ENCODE assay signal across 12 cellular contexts in the genomic region with DNA sequence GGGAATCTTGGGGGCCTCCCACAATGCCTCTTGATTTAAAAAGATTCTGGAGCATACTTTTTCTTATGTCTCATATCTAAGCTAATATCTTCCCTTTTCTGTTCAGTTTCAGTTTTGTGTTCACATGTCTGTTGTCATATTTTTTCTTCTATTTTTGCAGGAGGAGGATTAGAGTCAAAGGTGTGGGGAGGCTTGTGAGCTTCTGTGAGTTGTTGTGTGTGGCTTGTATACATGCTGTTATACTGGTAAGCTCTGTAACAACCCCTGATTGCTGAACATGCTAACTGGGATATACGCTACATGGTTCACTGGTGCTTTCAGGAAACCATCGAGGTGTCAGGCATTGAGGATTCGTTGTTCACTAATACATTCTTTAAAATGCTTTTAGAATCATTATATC.
A peak's percentile ranks its signal among the peaks of the same experiment; 100 is the strongest.
DNase-seq lines count a peak whose midpoint lies in the region; ATAC-seq and TF ChIP-seq lines count a peak whose summit lies in the region.
"Had no signal": no experiment of that assay in that cellular context is flagged by ENCODE, and none has a peak within 500 bp of the region (broad histone marks: within the 10 kb centered on the region; RNA-seq: fewer than 3 reads in every experiment).

No MANE protein-coding gene starts in this region.

- no peaks in the 10 kb centered on the region for H3K27me3 Mint-ChIP-seq in activated T-helper 1 cell treated with anti-CD3 and anti-CD28 coated beads, Interleukin-12 subunit alpha, Interleukin-12 subunit beta, Interleukin-2, Interleukin-4 antibody, amounts not matched to agents 30 ng/mL and 10 ng/mL and 1 ng/mL, durations not matched to agents 14 hours and 24 hours and 36 hours (ENCODE audit: insufficient read depth)
- H3K27me3 Mint-ChIP-seq in natural killer cell treated with Interleukin-12 subunit alpha and Interleukin-12 subunit beta and Interleukin-15 and Interleukin-18, amount 100 ng/mL, for 72 hours: no peaks in the 10 kb centered on the region
- H3K27me3 Mint-ChIP-seq: progenitor cell of endocrine pancreas had no signal

- WGBS in esophagus muscularis mucosa: 89% methylated on average over 3 of the region's 3 CpGs

- H3K27me3 ChIP-seq in esophagus muscularis mucosa (no peaks in the 10 kb centered on the region), breast epithelium (no peaks in the 10 kb centered on the region), BE2C (no peaks in the 10 kb centered on the region)

- H3K27ac ChIP-seq in esophagus muscularis mucosa (replicated peaks in 1 of 4) (no peak overlapping the region), breast epithelium (no peak overlapping the region)

- peaks cover 0 to 11% (median 5%) of the 10 kb centered on the region in 4 donors for H3K4me1 ChIP-seq in esophagus muscularis mucosa
- no peaks in the 10 kb centered on the region for H3K4me1 ChIP-seq in breast epithelium
- H3K4me1 ChIP-seq in BE2C: peaks cover 4% of the 10 kb centered on the region

- H3K4me3 ChIP-seq in GM08714 (ENCODE audit: low read length) (peak overlapping the region; percentile 26; the same call in 1 of the 2 replicates), esophagus muscularis mucosa (no peak overlapping the region), breast epithelium (no peak overlapping the region), BE2C (ENCODE audit: low read depth, low read length) (no peak overlapping the region)

- TF ChIP-seq CTCF in esophagus muscularis mucosa (IDR thresholded peaks at IDR 0.05) (no peak), breast epithelium (IDR thresholded peaks at IDR 0.05) (no peak), BE2C (IDR thresholded peaks at IDR 0.05; ENCODE audit: low read depth, low read length) (no peak)

- no peak for DNase-seq in activated T-helper 1 cell treated with anti-CD3 and anti-CD28 coated beads, Interleukin-12 subunit alpha, Interleukin-12 subunit beta, Interleukin-2, Interleukin-4 antibody, amounts not matched to agents 30 ng/mL and 10 ng/mL and 1 ng/mL, durations not matched to agents 14 hours and 24 hours and 36 hours (ENCODE audit: low spot score)
- no peak for DNase-seq in natural killer cell treated with Interleukin-12 subunit alpha and Interleukin-12 subunit beta and Interleukin-15 and Interleukin-18, amount 100 ng/mL, for 72 hours (ENCODE audit: low spot score)
- DNase-seq in esophagus muscularis mucosa (ENCODE audit: extremely low spot score) (no peak), breast epithelium (ENCODE audit: low spot score in 2 of 2) (no peak), BE2C (no peak)
- DNase-seq: effector CD8-positive, alpha-beta T cell; EL; left colon; NCI-H2081 had no signal

- H3K36me3 ChIP-seq in esophagus muscularis mucosa (no peaks in the 10 kb centered on the region), breast epithelium (no peaks in the 10 kb centered on the region), BE2C (no peaks in the 10 kb centered on the region)

- peak; percentile 51 for ATAC-seq in GM21360 (IDR thresholded peaks at IDR 0.05; ENCODE audit: unreplicated experiment)
- ATAC-seq in natural killer cell treated with Interleukin-12 subunit alpha and Interleukin-12 subunit beta and Interleukin-15 and Interleukin-18, amount 100 ng/mL, for 72 hours: no peak
- ATAC-seq: left colon had no signal

- no peak for TF ChIP-seq EP300 in esophagus muscularis mucosa (IDR thresholded peaks at IDR 0.05)

- H3K9me3 ChIP-seq in esophagus muscularis mucosa (no peaks in the 10 kb centered on the region), breast epithelium (no peaks in the 10 kb centered on the region), BE2C (no peaks in the 10 kb centered on the region)

- intact Hi-C loops in activated T-helper 1 cell treated with anti-CD3 and anti-CD28 coated beads, Interleukin-12 subunit alpha, Interleukin-12 subunit beta, Interleukin-2, Interleukin-4 antibody, amounts not matched to agents 30 ng/mL and 10 ng/mL and 1 ng/mL, durations not matched to agents 14 hours and 24 hours and 36 hours (cut with micrococcal nuclease): loop anchor here (5.0 kb wide), 1 partner anchor 1348 kb away; the partner anchor contains the start of gene SUCLG2
- intact Hi-C loops in esophagus muscularis mucosa (cut with DNase I): no loop called here
- intact Hi-C loops in breast epithelium (cut with DNase I; ENCODE audit: low total_unique reads): no loop called here

- peaks cover 23% of the 10 kb centered on the region for H3K36me3 Mint-ChIP-seq in activated T-helper 1 cell treated with anti-CD3 and anti-CD28 coated beads, Interleukin-12 subunit alpha, Interleukin-12 subunit beta, Interleukin-2, Interleukin-4 antibody, amounts not matched to agents 30 ng/mL and 10 ng/mL and 1 ng/mL, durations not matched to agents 14 hours and 24 hours and 36 hours (ENCODE audit: low read depth)
- H3K36me3 Mint-ChIP-seq in natural killer cell treated with Interleukin-12 subunit alpha and Interleukin-12 subunit beta and Interleukin-15 and Interleukin-18, amount 100 ng/mL, for 72 hours: peaks cover 12% of the 10 kb centered on the region

- peaks cover 5% of the 10 kb centered on the region for H3K9me3 Mint-ChIP-seq in activated T-helper 1 cell treated with anti-CD3 and anti-CD28 coated beads, Interleukin-12 subunit alpha, Interleukin-12 subunit beta, Interleukin-2, Interleukin-4 antibody, amounts not matched to agents 30 ng/mL and 10 ng/mL and 1 ng/mL, durations not matched to agents 14 hours and 24 hours and 36 hours
- no peaks in the 10 kb centered on the region for H3K9me3 Mint-ChIP-seq in natural killer cell treated with Interleukin-12 subunit alpha and Interleukin-12 subunit beta and Interleukin-15 and Interleukin-18, amount 100 ng/mL, for 72 hours

- peak overlapping the region; percentile 91 for H3K27ac Mint-ChIP-seq in activated T-helper 1 cell treated with anti-CD3 and anti-CD28 coated beads, Interleukin-12 subunit alpha, Interleukin-12 subunit beta, Interleukin-2, Interleukin-4 antibody, amounts not matched to agents 30 ng/mL and 10 ng/mL and 1 ng/mL, durations not matched to agents 14 hours and 24 hours and 36 hours
- H3K27ac Mint-ChIP-seq in natural killer cell treated with Interleukin-12 subunit alpha and Interleukin-12 subunit beta and Interleukin-15 and Interleukin-18, amount 100 ng/mL, for 72 hours: peak overlapping the region; percentile 89 to 97
- H3K27ac Mint-ChIP-seq: progenitor cell of endocrine pancreas had no signal

- no peak for TF ChIP-seq POLR2A in esophagus muscularis mucosa (IDR thresholded peaks at IDR 0.05; ENCODE audit: low read depth)
- TF ChIP-seq POLR2A in breast epithelium (IDR thresholded peaks at IDR 0.05): no peak

- peak overlapping the region; percentile 16 for H3K4me3 Mint-ChIP-seq in activated T-helper 1 cell treated with anti-CD3 and anti-CD28 coated beads, Interleukin-12 subunit alpha, Interleukin-12 subunit beta, Interleukin-2, Interleukin-4 antibody, amounts not matched to agents 30 ng/mL and 10 ng/mL and 1 ng/mL, durations not matched to agents 14 hours and 24 hours and 36 hours
- peak overlapping the region; percentile 81 for H3K4me3 Mint-ChIP-seq in natural killer cell treated with Interleukin-12 subunit alpha and Interleukin-12 subunit beta and Interleukin-15 and Interleukin-18, amount 100 ng/mL, for 72 hours

- peaks cover 52% of the 10 kb centered on the region for H3K4me1 Mint-ChIP-seq in activated T-helper 1 cell treated with anti-CD3 and anti-CD28 coated beads, Interleukin-12 subunit alpha, Interleukin-12 subunit beta, Interleukin-2, Interleukin-4 antibody, amounts not matched to agents 30 ng/mL and 10 ng/mL and 1 ng/mL, durations not matched to agents 14 hours and 24 hours and 36 hours (ENCODE audit: low read depth)
- peaks cover 36 to 42% of the 10 kb centered on the region in 2 donors for H3K4me1 Mint-ChIP-seq in natural killer cell treated with Interleukin-12 subunit alpha and Interleukin-12 subunit beta and Interleukin-15 and Interleukin-18, amount 100 ng/mL, for 72 hours (ENCODE audit: low read depth in 2 of 2)
